ENCODE assay signal across 17 cellular contexts in genomic region chr4:61273237-61273636, GRCh38.
DNase-seq lines count a peak whose midpoint lies in the region; ATAC-seq, FAIRE-seq and TF ChIP-seq lines count a peak whose summit lies in the region.
"Had no signal": no experiment of that assay in that cellular context is flagged by ENCODE, and none has a peak within 500 bp of the region (broad histone marks: within the 10 kb centered on the region; RNA-seq: fewer than 3 reads in every experiment).

No MANE protein-coding gene starts in this region.

- no peak for TF ChIP-seq POLR2A in H1 (IDR thresholded peaks at IDR 0.05; ENCODE audit: control extremely low read depth in 1 of 2, low read depth in 2 of 2, low read length in 2 of 2)

- no peaks in the 10 kb centered on the region for H3K36me3 ChIP-seq in H1 (ENCODE audit: control insufficient read depth in 2 of 4, insufficient read depth in 4 of 4, low read length in 3 of 4)
- H3K36me3 ChIP-seq in mesenchymal stem cell (ENCODE audit: control insufficient read depth in 1 of 2, insufficient read depth in 2 of 2, low read depth in 1 of 2, low read length in 2 of 2): no peaks in the 10 kb centered on the region
- H3K36me3 ChIP-seq in MG63: no peaks in the 10 kb centered on the region
- H3K36me3 ChIP-seq: BE2C, prostate gland had no signal

- H3K4ac ChIP-seq in H1 (replicated peaks; ENCODE audit: insufficient read length, low read depth, low read length): no peak overlapping the region
- H3K4ac ChIP-seq in mesenchymal stem cell (ENCODE audit: low read depth in 1 of 2, low read length in 2 of 2): no peak overlapping the region

- no peak overlapping the region for H3K4me2 ChIP-seq in H1 (ENCODE audit: insufficient read depth in 1 of 2, low read depth in 2 of 2, low read length in 2 of 2)
- H3K4me2 ChIP-seq in mesenchymal stem cell (ENCODE audit: low read length, poor library complexity, severe bottlenecking): no peak overlapping the region

- CTCF ChIA-PET in H1 (lab: Charles Lee; ENCODE audit: partially characterized antibody): interaction anchor here (0.9 to 1.5 kb wide), 3 partner anchors 8 to 318 kb away, joined by 3 to 6 read pairs (median 3); no protein-coding TSS in a partner anchor

- H2BK15ac ChIP-seq in H1 (ENCODE audit: low read length) (no peak overlapping the region), mesenchymal stem cell (ENCODE audit: low read depth, poor library complexity, severe bottlenecking) (no peak overlapping the region)

- H2BK20ac ChIP-seq in H1 (ENCODE audit: low read length): no peak overlapping the region

- FAIRE-seq in H1 (lab: Jason Lieb, UNC): no peak
- FAIRE-seq in D721Med (lab: Jason Lieb, UNC): no peak
- FAIRE-seq: islet of Langerhans had no signal

- H2BK5ac ChIP-seq in H1 (ENCODE audit: low read depth, low read length): no peak overlapping the region
- H2BK5ac ChIP-seq in mesenchymal stem cell (ENCODE audit: low read depth, low read length, poor library complexity, severe bottlenecking): no peak overlapping the region

- no peak for ATAC-seq in left lobe of liver
- ATAC-seq: activated naive CD8-positive, alpha-beta T cell treated with anti-CD3 and anti-CD28 coated beads, Interleukin-2, amount 50 U/mL, for 24 hours; PC-3 had no signal

- no peak overlapping the region; the same call in 1 of the 2 replicates for H2BK12ac ChIP-seq in H1 (ENCODE audit: low read depth, low read length)
- no peak overlapping the region for H2BK12ac ChIP-seq in mesenchymal stem cell (ENCODE audit: low read length in 2 of 2)

- H3K9me3 ChIP-seq in H1 (ENCODE audit: insufficient read depth in 2 of 2, low read depth in 1 of 2, low read length in 1 of 2) (no peaks in the 10 kb centered on the region), mesenchymal stem cell (ENCODE audit: control insufficient read depth, low read length) (no peaks in the 10 kb centered on the region), MG63 (no peaks in the 10 kb centered on the region)
- H3K9me3 ChIP-seq: BE2C, prostate gland had no signal

- H3K27ac ChIP-seq in H1 (ENCODE audit: low read depth, low read length): no peak overlapping the region
- no peak overlapping the region for H3K27ac ChIP-seq in mesenchymal stem cell (ENCODE audit: low read length, poor library complexity, severe bottlenecking)
- H3K27ac ChIP-seq: prostate gland had no signal

- in situ Hi-C loops in G401 (cut with HindIII; ENCODE audit: low sequenced_read_pairs): no loop called here

- 90% methylated on average over 6 of the region's 6 CpGs; no CpG with 5 or more reads in 1 of the 2 experiments for WGBS in H1 (ENCODE audit: extremely low coverage in 1 of 2, insufficient coverage in 1 of 2, insufficient read length in 1 of 2, insufficient replicate concordance in 2 of 2, low coverage in 1 of 2, low lambda C conversion rate in 2 of 2, missing lambda C conversion rate in 1 of 2), 2 experiments
- 72% methylated on average over 5 of the region's 6 CpGs for WGBS in mesenchymal stem cell

- H3K27me3 ChIP-seq in H1 (replicated peaks in 1 of 4; ENCODE audit: control insufficient read depth in 3 of 4, extremely low read depth in 1 of 4, insufficient read depth in 3 of 4, low read length in 3 of 4) (no peaks in the 10 kb centered on the region), mesenchymal stem cell (ENCODE audit: control insufficient read depth in 1 of 2, insufficient read depth in 1 of 2, low read length in 2 of 2) (no peaks in the 10 kb centered on the region), MG63 (no peaks in the 10 kb centered on the region)
- H3K27me3 ChIP-seq: BE2C had no signal

- no peaks in the 10 kb centered on the region for H3K23me2 ChIP-seq in H1 (ENCODE audit: low read depth, low read length)

- TF ChIP-seq EP300 in H1 (IDR thresholded peaks at IDR 0.05; ENCODE audit: borderline replicate concordance in 1 of 2, low read depth in 2 of 2, low read length in 2 of 2): no peak

- H3K9ac ChIP-seq in H1 (replicated peaks in 1 of 4; ENCODE audit: extremely low read depth in 1 of 4, low read depth in 3 of 4, low read length in 3 of 4) (no peak overlapping the region), mesenchymal stem cell (ENCODE audit: low read length) (no peak overlapping the region)

- no peak overlapping the region for H3K56ac ChIP-seq in H1 (replicated peaks; ENCODE audit: insufficient read length, low read depth, low read length)

- POLR2A ChIA-PET in H1 (lab: Charles Lee; ENCODE audit: partially characterized antibody): interaction anchor here (0.8 kb wide), 1 partner anchor 9 kb away, joined by 3 read pairs; no protein-coding TSS in a partner anchor

- H4K8ac ChIP-seq in H1 (ENCODE audit: extremely low read depth, insufficient read depth, low read length) (no peak overlapping the region), mesenchymal stem cell (ENCODE audit: low read length) (no peak overlapping the region)

- H3K14ac ChIP-seq in H1 (ENCODE audit: insufficient read length) (no peak overlapping the region), mesenchymal stem cell (ENCODE audit: low read length in 2 of 2) (no peak overlapping the region)

- no peak overlapping the region for H3K4me3 ChIP-seq in H1 (ENCODE audit: extremely low read depth in 1 of 4, insufficient read depth in 2 of 4, low read depth in 3 of 4, low read length in 4 of 4)
- H3K4me3 ChIP-seq in mesenchymal stem cell (ENCODE audit: insufficient read depth in 1 of 2, low read depth in 1 of 2, low read length in 2 of 2): no peak overlapping the region
- no peak overlapping the region for H3K4me3 ChIP-seq in MG63
- H3K4me3 ChIP-seq: prostate gland had no signal

- H3K18ac ChIP-seq in H1 (ENCODE audit: extremely low read depth, low read length) (no peak overlapping the region), mesenchymal stem cell (ENCODE audit: low read depth in 1 of 2, low read length in 2 of 2) (no peak overlapping the region)

- H3K4me1 ChIP-seq in H1 (replicated peaks in 1 of 4; ENCODE audit: control insufficient read depth in 3 of 4, insufficient read depth in 4 of 4, low read length in 3 of 4) (peaks cover 0 to 9% (median 0%) of the 10 kb centered on the region in 4 experiments; a peak in 1 of 7 replicates), mesenchymal stem cell (ENCODE audit: control insufficient read depth, insufficient read depth, low read depth, low read length) (no peaks in the 10 kb centered on the region)
- H3K4me1 ChIP-seq: BE2C, prostate gland had no signal

- no peak overlapping the region for H2BK120ac ChIP-seq in H1 (replicated peaks; ENCODE audit: low read depth, low read length)
- H2BK120ac ChIP-seq in mesenchymal stem cell (ENCODE audit: low read depth, low read length): no peak overlapping the region

- H3K23ac ChIP-seq in H1 (ENCODE audit: insufficient read length) (no peak overlapping the region), mesenchymal stem cell (ENCODE audit: low read length in 2 of 2) (no peak overlapping the region)

- no peaks in the 10 kb centered on the region for H3K79me1 ChIP-seq in H1 (ENCODE audit: low read depth, low read length)
- H3K79me1 ChIP-seq in mesenchymal stem cell (replicated peaks; ENCODE audit: low read length, poor library complexity, severe bottlenecking): no peaks in the 10 kb centered on the region

- H2AFZ ChIP-seq in H1 (ENCODE audit: low read length) (no peak overlapping the region), mesenchymal stem cell (ENCODE audit: low read depth, low read length) (no peak overlapping the region)

- H2AK5ac ChIP-seq in H1 (ENCODE audit: low read depth, low read length) (no peak overlapping the region), mesenchymal stem cell (ENCODE audit: low read length, severe bottlenecking) (no peak overlapping the region)

- H4K91ac ChIP-seq in H1 (replicated peaks; ENCODE audit: insufficient read length, low read length): no peak overlapping the region
- H4K91ac ChIP-seq in mesenchymal stem cell (ENCODE audit: low read length): no peak overlapping the region

- no peak for TF ChIP-seq CTCF in H1 (IDR thresholded peaks at IDR 0.05; ENCODE audit: control extremely low read depth in 1 of 3, insufficient read depth in 1 of 3, low read depth in 1 of 3, low read length in 3 of 3)
- no peak for TF ChIP-seq CTCF in D721Med (IDR thresholded peaks at IDR 0.05; ENCODE audit: insufficient read depth, missing control alignments)

- TF ChIP-seq RAD21 in H1 (IDR thresholded peaks at IDR 0.05 in 1 of 2, conservative IDR thresholded peaks at IDR 0.05 in 1 of 2; ENCODE audit: low read depth in 2 of 2, low read length in 2 of 2): no peak

- DNase-seq in G401 (ENCODE audit: low spot score) (peak; percentile 36), NOMO-1 treated with DMSO at 0.1 percent for 48 hours (lab: John Stamatoyannopoulos, UW; ENCODE audit: unreplicated experiment) (peak; percentile 88), H1 (ENCODE audit: low read depth in 1 of 2, low spot score in 2 of 2) (no peak), mesenchymal stem cell (peak; percentile 46), D721Med (ENCODE audit: insufficient read length, low spot score) (no peak), left lobe of liver (ENCODE audit: low spot score) (no peak), cerebellum (ENCODE audit: low spot score) (no peak), MG63 (no peak)
- DNase-seq: activated CD4-positive, alpha-beta T cell treated with anti-CD3 and anti-CD28 coated beads for 1 hour; activated naive CD8-positive, alpha-beta T cell treated with anti-CD3 and anti-CD28 coated beads, Interleukin-2, amount 50 U/mL, for 24 hours; activated T-cell treated with anti-CD3 and anti-CD28 coated beads for 4 hours; BE2C; NCI-H345; PC-3; stimulated activated CD4-positive, alpha-beta T cell treated with anti-CD3 and anti-CD28 coated beads, Interleukin-1b, Interleukin-23, amount 100 ng/mL, for 48 hours had no signal

- no peaks in the 10 kb centered on the region for H4K20me1 ChIP-seq in H1 (replicated peaks in 1 of 2; ENCODE audit: control insufficient read depth in 1 of 2, insufficient read depth in 2 of 2, low read length in 2 of 2)

- no peak overlapping the region for H4K5ac ChIP-seq in H1 (ENCODE audit: insufficient read length, low read depth, low read length)

- peaks cover 0 to 9% of the 10 kb centered on the region in 2 experiments; a peak in 1 of 4 replicates for H3K79me2 ChIP-seq in H1 (ENCODE audit: control insufficient read depth in 1 of 2, insufficient read depth in 2 of 2, low read length in 2 of 2)

TF ChIP-seq in H1, 55 proteins besides CTCF, POLR2A, EP300 and RAD21:
- peak; percentile 96 for TF ChIP-seq CEBPB (IDR thresholded peaks at IDR 0.05; ENCODE audit: low read depth, low read length)
- TF ChIP-seq ASH2L (IDR thresholded peaks at IDR 0.05; ENCODE audit: low read length): no peak
- TF ChIP-seq, protein P1, sequence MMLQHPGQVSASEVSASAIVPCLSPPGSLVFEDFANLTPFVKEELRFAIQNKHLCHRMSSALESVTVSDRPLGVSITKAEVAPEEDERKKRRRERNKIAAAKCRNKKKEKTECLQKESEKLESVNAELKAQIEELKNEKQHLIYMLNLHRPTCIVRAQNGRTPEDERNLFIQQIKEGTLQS (IDR thresholded peaks at IDR 0.05; ENCODE audit: insufficient read depth, low read depth, low read length): no peak

Comparison
In these comparisons a context has a peak if more than half of its experiments do, and no peak if none do; other contexts are left out.
1. DNase-seq: peak in G401 (single experiment), NOMO-1 treated with DMSO at 0.1 percent for 48 hours (single experiment) and mesenchymal stem cell (single experiment); none in H1 (0 of 2), D721Med (single experiment), left lobe of liver (single experiment), cerebellum (single experiment) and MG63 (single experiment).